8 cellular contexts compared by ENCODE assay signal in the genomic region with DNA sequence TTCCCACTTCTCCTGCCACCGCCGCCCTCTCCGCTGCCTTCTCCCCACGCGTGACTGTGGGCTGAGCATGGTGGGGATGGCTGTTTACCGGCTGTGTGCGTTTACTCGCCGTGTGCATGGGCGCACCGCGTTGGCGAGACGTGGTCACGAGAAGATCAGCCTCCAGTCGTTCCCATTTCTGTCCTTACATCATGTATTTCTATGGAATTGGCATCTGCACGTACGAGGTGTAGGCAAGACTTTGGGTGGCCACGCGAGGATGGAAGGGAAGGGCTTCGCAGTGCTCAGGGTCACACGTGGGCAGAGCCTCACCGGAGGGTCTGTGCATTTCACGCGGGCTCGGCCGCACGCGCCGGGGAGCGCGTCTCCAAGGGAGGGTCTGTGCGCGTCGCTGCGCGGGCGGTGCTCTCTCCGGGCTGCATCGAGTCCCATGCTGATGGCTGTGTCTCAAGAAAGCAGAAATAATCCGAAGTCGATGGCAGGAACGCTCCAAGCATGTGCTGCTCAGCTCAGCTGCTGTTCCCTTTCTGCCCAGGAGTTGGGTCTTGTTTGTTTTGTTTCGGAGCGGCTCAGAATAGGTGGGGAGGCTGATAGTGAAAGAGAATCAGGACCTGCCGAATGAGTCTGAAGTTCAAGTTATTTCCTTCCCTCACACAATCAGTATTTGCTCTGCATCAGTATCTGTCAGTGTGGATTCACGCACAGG. TPM values are rescaled to one million over a fixed set of nuclear protein-coding genes. Genes with fewer than 3 reads are reported as not detected.
A peak's percentile ranks its signal among the peaks of the same experiment; 100 is the strongest.
DNase-seq lines count a peak whose midpoint lies in the region; ATAC-seq and TF ChIP-seq lines count a peak whose summit lies in the region.

No MANE protein-coding gene starts in this region.

- no peaks in the 10 kb centered on the region for H3K79me2 ChIP-seq in ACC112 (ENCODE audit: control insufficient read depth, insufficient read depth, low read length, unreplicated experiment)

- no peaks in the 10 kb centered on the region for H3K27me3 ChIP-seq in ACC112 (ENCODE audit: insufficient read depth, low read length)
- no peaks in the 10 kb centered on the region for H3K27me3 ChIP-seq in liver (ENCODE audit: control insufficient read depth in 4 of 4, insufficient read depth in 4 of 4, low read length in 3 of 4)

- no peaks in the 10 kb centered on the region for H3K9me3 ChIP-seq in liver (ENCODE audit: control insufficient read depth in 4 of 4, low read length in 3 of 4)

- peak overlapping the region; percentile 90 for H3K4me3 Mint-ChIP-seq in activated CD4-positive, alpha-beta T cell treated with anti-CD3 and anti-CD28 coated beads, Interleukin-2, amount 10 ng/mL, durations not matched to agents 24 days and 14 days
- H3K4me3 Mint-ChIP-seq in dendritic cell treated with granulocyte-macrophage colony-stimulating factor and Interleukin-4, amounts not matched to agents 40 ng/mL and 50 ng/mL, for 4 days = peak overlapping the region; percentile 98

- H3K9me3 Mint-ChIP-seq in activated CD4-positive, alpha-beta T cell treated with anti-CD3 and anti-CD28 coated beads, Interleukin-2, amount 10 ng/mL, durations not matched to agents 24 days and 14 days = no peaks in the 10 kb centered on the region
- no peaks in the 10 kb centered on the region for H3K9me3 Mint-ChIP-seq in dendritic cell treated with granulocyte-macrophage colony-stimulating factor and Interleukin-4, amounts not matched to agents 40 ng/mL and 50 ng/mL, for 4 days

- H3K4me1 ChIP-seq in ACC112 (ENCODE audit: control insufficient read depth, insufficient read depth, low read length, unreplicated experiment) = no peaks in the 10 kb centered on the region
- H3K4me1 ChIP-seq in liver (ENCODE audit: control insufficient read depth in 4 of 4, insufficient read depth in 4 of 4, low read length in 3 of 4) = peaks cover 8 to 39% (median 23%) of the 10 kb centered on the region in 4 donors

- peak overlapping the region; percentile 96 for H3K4me3 ChIP-seq in ACC112 (ENCODE audit: low read depth, low read length)
- peak overlapping the region; percentile 61 to 94 (median 90) for H3K4me3 ChIP-seq in liver (ENCODE audit: low read depth in 1 of 3, low read length in 3 of 3)

- peaks cover 29% of the 10 kb centered on the region for H3K4me1 Mint-ChIP-seq in activated CD4-positive, alpha-beta T cell treated with anti-CD3 and anti-CD28 coated beads, Interleukin-2, amount 10 ng/mL, durations not matched to agents 24 days and 14 days
- H3K4me1 Mint-ChIP-seq in dendritic cell treated with granulocyte-macrophage colony-stimulating factor and Interleukin-4, amounts not matched to agents 40 ng/mL and 50 ng/mL, for 4 days (ENCODE audit: low read depth) = peaks cover 61% of the 10 kb centered on the region

- peak; percentile 33 for ATAC-seq in GM18868 (IDR thresholded peaks at IDR 0.05; ENCODE audit: unreplicated experiment)

- TF ChIP-seq RAD21 in liver (IDR thresholded peaks at IDR 0.05) = peak; percentile 55 to 68

- DNase-seq in LHCN-M2 (ENCODE audit: low read depth) (peak; percentile 23), NCI-H1092 treated with DMSO at 0.1 percent for 48 hours (lab: John Stamatoyannopoulos, UW) (no peak)
- peak; percentile 88 for DNase-seq in activated CD4-positive, alpha-beta T cell treated with anti-CD3 and anti-CD28 coated beads, Interleukin-2, amount 10 ng/mL, durations not matched to agents 24 days and 14 days
- DNase-seq in stimulated activated CD4-positive, alpha-beta T cell treated with anti-CD3 and anti-CD28 coated beads, Interleukin-4, amount 100 ng/mL, for 24 hours = peak; percentile 52

- peak overlapping the region; percentile 93 for H3K27ac Mint-ChIP-seq in activated CD4-positive, alpha-beta T cell treated with anti-CD3 and anti-CD28 coated beads, Interleukin-2, amount 10 ng/mL, durations not matched to agents 24 days and 14 days
- peak overlapping the region; percentile 97 for H3K27ac Mint-ChIP-seq in dendritic cell treated with granulocyte-macrophage colony-stimulating factor and Interleukin-4, amounts not matched to agents 40 ng/mL and 50 ng/mL, for 4 days

- H2AFZ ChIP-seq in ACC112 (ENCODE audit: low read length, unreplicated experiment) = peak overlapping the region; percentile 95

- peak; percentile 33 for TF ChIP-seq CTCF in liver (IDR thresholded peaks at IDR 0.05; ENCODE audit: low read depth, low read length, missing input control)

- intact Hi-C loops in activated CD4-positive, alpha-beta T cell treated with anti-CD3 and anti-CD28 coated beads, Interleukin-2, amount 10 ng/mL, durations not matched to agents 24 days and 14 days (cut with micrococcal nuclease) = loop anchor here (1.0 to 5.0 kb wide), 4 partner anchors 16 to 307 kb away; no protein-coding TSS in a partner anchor
- intact Hi-C loops in dendritic cell treated with granulocyte-macrophage colony-stimulating factor and Interleukin-4, amounts not matched to agents 40 ng/mL and 50 ng/mL, for 4 days (cut with micrococcal nuclease) = loop anchor here (2.0 to 10.0 kb wide), 2 partner anchors 86 to 304 kb away; no protein-coding TSS in a partner anchor

- no peaks in the 10 kb centered on the region for H3K36me3 Mint-ChIP-seq in activated CD4-positive, alpha-beta T cell treated with anti-CD3 and anti-CD28 coated beads, Interleukin-2, amount 10 ng/mL, durations not matched to agents 24 days and 14 days (ENCODE audit: low read depth)
- peaks cover 38% of the 10 kb centered on the region for H3K36me3 Mint-ChIP-seq in dendritic cell treated with granulocyte-macrophage colony-stimulating factor and Interleukin-4, amounts not matched to agents 40 ng/mL and 50 ng/mL, for 4 days (ENCODE audit: low read depth)

- no peak overlapping the region for H3K27ac ChIP-seq in ACC112 (ENCODE audit: low read depth, low read length)
- peak overlapping the region; percentile 82 to 83 for H3K27ac ChIP-seq in liver (ENCODE audit: low read depth in 1 of 2, low read length in 2 of 2)

- under 1% methylated on average over 47 of the region's 47 CpGs for WGBS in liver

- peak overlapping the region; percentile 58 to 59 for H3K9ac ChIP-seq in liver (ENCODE audit: low read depth in 1 of 2, low read length in 2 of 2)

- H3K36me3 ChIP-seq in ACC112 (ENCODE audit: insufficient read depth, low read length) (no peaks in the 10 kb centered on the region), liver (ENCODE audit: control insufficient read depth in 4 of 4, insufficient read depth in 3 of 4, low read depth in 1 of 4, low read length in 3 of 4) (no peaks in the 10 kb centered on the region)

- peaks cover 51% of the 10 kb centered on the region for H3K27me3 Mint-ChIP-seq in activated CD4-positive, alpha-beta T cell treated with anti-CD3 and anti-CD28 coated beads, Interleukin-2, amount 10 ng/mL, durations not matched to agents 24 days and 14 days
- peaks cover 26% of the 10 kb centered on the region for H3K27me3 Mint-ChIP-seq in dendritic cell treated with granulocyte-macrophage colony-stimulating factor and Interleukin-4, amounts not matched to agents 40 ng/mL and 50 ng/mL, for 4 days

TF ChIP-seq in liver, 16 proteins besides CTCF, POLR2A, EP300 and RAD21 (continues in another document):
- TF ChIP-seq YY1 (IDR thresholded peaks at IDR 0.05) = no peak
- no peak for TF ChIP-seq JUND (IDR thresholded peaks at IDR 0.05)
- peak; percentile 76 for TF ChIP-seq HNF4A (conservative IDR thresholded peaks at IDR 0.05)
- no peak for TF ChIP-seq TAF1 (conservative IDR thresholded peaks at IDR 0.05)
- peak; percentile 55 for TF ChIP-seq HNF4G (IDR thresholded peaks at IDR 0.05)
- no peak for TF ChIP-seq ZBTB33 (IDR thresholded peaks at IDR 0.05)
- TF ChIP-seq FOXA1 (IDR thresholded peaks at IDR 0.05) = no peak
- TF ChIP-seq EGR1 (IDR thresholded peaks at IDR 0.05; ENCODE audit: low read depth in 2 of 2) = no peak
- peak; percentile 57 for TF ChIP-seq SP1 (IDR thresholded peaks at IDR 0.05)
- TF ChIP-seq RXRA (IDR thresholded peaks at IDR 0.05) = peak; percentile 22 to 36
- TF ChIP-seq GABPA (IDR thresholded peaks at IDR 0.05 in 1 of 2, conservative IDR thresholded peaks at IDR 0.05 in 1 of 2) = no peak

RNA-seq across cellular contexts. Expression of gene CAMK1D, which starts 1.0 kb away (rescaled TPM):
- 0.45 and 0.52 TPM in 2 replicates for total RNA-seq in LHCN-M2 (2014; rRNA removed)
- polyA plus RNA-seq in LHCN-M2 (2012) = 2.2 TPM
- total RNA-seq in activated CD4-positive, alpha-beta T cell treated with anti-CD3 and anti-CD28 coated beads, Interleukin-2, amount 10 ng/mL, durations not matched to agents 24 days and 14 days = 5.6 and 6.6 TPM in 2 replicates
- total RNA-seq in liver = 10 to 100 TPM in 1 of 2 donors, 1 to 10 TPM in 1; 2.7 to 10.1 TPM
- 1 to 10 TPM; 3.3 to 5.2 TPM for polyA plus RNA-seq in liver
